Comparison of ENCODE assay signal across 23 cellular contexts in the genomic region with DNA sequence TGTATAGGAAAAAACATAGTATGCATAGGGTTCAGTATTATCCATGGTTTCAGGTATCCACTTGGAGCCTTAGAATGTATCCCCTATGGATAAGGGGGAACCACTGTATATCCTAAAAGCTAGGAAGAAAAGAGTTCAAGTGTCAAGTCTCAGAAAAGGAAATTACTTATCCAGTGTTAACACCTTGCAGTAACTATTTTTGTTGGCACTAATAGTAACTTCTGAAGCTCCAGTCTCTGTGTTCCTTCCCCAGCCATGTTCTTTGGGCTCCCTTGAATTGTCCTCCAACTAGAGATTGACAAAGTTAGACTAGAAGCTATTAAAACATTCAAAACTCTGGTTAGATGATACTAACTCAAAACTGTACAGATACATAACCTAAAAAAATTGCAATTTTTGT.
"Had no signal": no experiment of that assay in that cellular context is flagged by ENCODE, and none has a peak within 500 bp of the region (broad histone marks: within the 10 kb centered on the region; RNA-seq: fewer than 3 reads in every experiment).

No MANE protein-coding gene starts in this region.

- H3K9me3 ChIP-seq: body of pancreas, SJSA1 had no signal

- H3K9me3 Mint-ChIP-seq: activated naive CD4-positive, alpha-beta T cell treated with anti-CD3 and anti-CD28 coated beads, Interleukin-2, amount 50 U/mL, for 24 hours; T-helper 2 cell treated with Interferon-gamma antibody and Interleukin-4, amounts not matched to agents 5 μg/mL and 100 μg/mL, for 36 hours; WTC11 had no signal

- H3K4me3 ChIP-seq: body of pancreas, K562, SJSA1 had no signal

- H3K27ac ChIP-seq: body of pancreas, RWPE1, SJSA1 had no signal

- DNase-seq: activated CD4-positive, alpha-beta T cell treated with anti-CD3 and anti-CD28 coated beads, Interleukin-2, amount 50 U/mL, for 4 hours; activated CD4-positive, CD25-positive, alpha-beta regulatory T cell treated with anti-CD3 and anti-CD28 coated beads, Interleukin-2, amount 50 U/mL, for 72 hours; activated CD8-positive, alpha-beta memory T cell treated with anti-CD3 and anti-CD28 coated beads, Interleukin-2, amount 50 U/mL, for 48 hours; activated CD8-positive, alpha-beta T cell treated with anti-CD3 and anti-CD28 coated beads, Interleukin-2, amount 10 ng/mL, durations not matched to agents 7 days and 5 days; activated T-cell treated with anti-CD3 and anti-CD28 coated beads, Interleukin-2, amount 50 U/mL, for 1 hour; aorta; Kasumi-1; NCI-H1048; NCI-H1417 treated with DMSO at 0.1 percent for 48 hours; NCI-H1694; NCI-H2029; NCI-H526; NCI-H774; SHP77 had no signal

- H3K27me3 ChIP-seq: body of pancreas, SJSA1 had no signal

- ATAC-seq: activated CD8-positive, alpha-beta T cell treated with anti-CD3 and anti-CD28 coated beads, Interleukin-2, amount 10 ng/mL, durations not matched to agents 7 days and 5 days; body of pancreas; K562; Panc1; WTC11 had no signal

- H3K36me3 ChIP-seq: SJSA1 had no signal

- H3K4me1 Mint-ChIP-seq: activated naive CD4-positive, alpha-beta T cell treated with anti-CD3 and anti-CD28 coated beads, Interleukin-2, amount 50 U/mL, for 24 hours; central memory CD8-positive, alpha-beta T cell had no signal

- H3K4me1 ChIP-seq: SJSA1 had no signal

- H3K4me3 Mint-ChIP-seq: activated CD8-positive, alpha-beta T cell treated with anti-CD3 and anti-CD28 coated beads, Interleukin-2, amount 10 ng/mL, durations not matched to agents 7 days and 5 days; activated naive CD4-positive, alpha-beta T cell treated with anti-CD3 and anti-CD28 coated beads, Interleukin-2, amount 50 U/mL, for 24 hours; central memory CD8-positive, alpha-beta T cell; T-helper 2 cell treated with Interferon-gamma antibody and Interleukin-4, amounts not matched to agents 5 μg/mL and 100 μg/mL, for 36 hours; WTC11 had no signal

- H3K27me3 Mint-ChIP-seq: activated naive CD4-positive, alpha-beta T cell treated with anti-CD3 and anti-CD28 coated beads, Interleukin-2, amount 50 U/mL, for 24 hours; central memory CD8-positive, alpha-beta T cell had no signal

- H3K27ac Mint-ChIP-seq: activated CD8-positive, alpha-beta T cell treated with anti-CD3 and anti-CD28 coated beads, Interleukin-2, amount 10 ng/mL, durations not matched to agents 7 days and 5 days; activated naive CD4-positive, alpha-beta T cell treated with anti-CD3 and anti-CD28 coated beads, Interleukin-2, amount 50 U/mL, for 24 hours; T-helper 2 cell treated with Interferon-gamma antibody and Interleukin-4, amounts not matched to agents 5 μg/mL and 100 μg/mL, for 36 hours; WTC11 had no signal

- H3K36me3 Mint-ChIP-seq: activated naive CD4-positive, alpha-beta T cell treated with anti-CD3 and anti-CD28 coated beads, Interleukin-2, amount 50 U/mL, for 24 hours; WTC11 had no signal
